8 cellular contexts compared by ENCODE assay signal in genomic region chr6:33118525-33119123, GRCh38. TPM values are rescaled to one million over a fixed set of nuclear protein-coding genes. Genes with fewer than 3 reads are reported as not detected.
DNase-seq lines count a peak whose midpoint lies in the region; ATAC-seq and TF ChIP-seq lines count a peak whose summit lies in the region.

No MANE protein-coding gene starts in this region.

- in situ Hi-C loops in KBM-7 (cut with MboI; ENCODE audit: low pct_unique_long_range_greater_than_20kb, low sequenced_read_pairs), result no loop called here
- in situ Hi-C loops in Panc1 (cut with HindIII; ENCODE audit: low pct_unique_long_range_greater_than_20kb, low sequenced_read_pairs), result no loop called here

- ATAC-seq in Panc1 (peak; percentile 46; the same call in 1 of the 2 replicates), mucosa of descending colon (peak; percentile 67)
- ATAC-seq in effector memory CD8-positive, alpha-beta T cell (replicated peaks), result peak; percentile 81

- H3K36me3 Mint-ChIP-seq in effector memory CD8-positive, alpha-beta T cell (ENCODE audit: insufficient read depth), result no peaks in the 10 kb centered on the region

- H3K27me3 ChIP-seq in DOHH2 (ENCODE audit: control insufficient read depth, low read length) (peaks cover 12% of the 10 kb centered on the region), Panc1 (ENCODE audit: control insufficient read depth, insufficient read depth, low read length) (peaks cover 23% of the 10 kb centered on the region)

- H3K4me1 ChIP-seq in DOHH2 (ENCODE audit: control insufficient read depth, low read length) (peaks cover 21% of the 10 kb centered on the region), Panc1 (ENCODE audit: control insufficient read depth, insufficient read depth, low read length) (peaks cover 5% of the 10 kb centered on the region; the same call in 1 of the 2 replicates), mucosa of descending colon (ENCODE audit: low read depth) (no peaks in the 10 kb centered on the region)

- no peaks in the 10 kb centered on the region for H4K20me1 ChIP-seq in DOHH2 (ENCODE audit: control insufficient read depth, insufficient read depth, low read depth, low read length)

- H3K4me1 Mint-ChIP-seq in effector memory CD8-positive, alpha-beta T cell (ENCODE audit: low read depth in 2 of 2), result peaks cover 9 to 16% of the 10 kb centered on the region in 2 donors

- H3F3A ChIP-seq in DOHH2 (ENCODE audit: control insufficient read depth, insufficient read depth), result peaks cover 5% of the 10 kb centered on the region; the same call in 1 of the 2 replicates

- POLR2A ChIA-PET in Panc1 (lab: Charles Lee), result interaction anchor here (0.6 kb wide), 1 partner anchor 11 kb away, joined by 3 read pairs; no protein-coding TSS in a partner anchor

- H3K79me2 ChIP-seq in DOHH2 (ENCODE audit: control insufficient read depth, low read length), result no peaks in the 10 kb centered on the region

- no peak overlapping the region for H3K27ac Mint-ChIP-seq in effector memory CD8-positive, alpha-beta T cell

- TF ChIP-seq CTCF in DOHH2 (IDR thresholded peaks at IDR 0.05; ENCODE audit: low read depth, low read length, poor library complexity, severe bottlenecking), result peak; percentile 64
- peak; percentile 79 for TF ChIP-seq CTCF in Panc1 (IDR thresholded peaks at IDR 0.05)
- TF ChIP-seq CTCF in mucosa of descending colon (IDR thresholded peaks at IDR 0.05), result peak; percentile 42

- CTCF ChIA-PET in Panc1 (lab: Charles Lee), result interaction anchor here (0.6 kb wide), 1 partner anchor 218 kb away, joined by 3 read pairs; no protein-coding TSS in a partner anchor

- intact Hi-C loops in Panc1 (cut with micrococcal nuclease; ENCODE audit: unreplicated experiment), result loop anchor here (2.0 kb wide), 1 partner anchor 130 kb away; no protein-coding TSS in a partner anchor
- intact Hi-C loops in mucosa of descending colon (cut with DNase I, micrococcal nuclease), result loop anchor here (5.0 to 10.0 kb wide), 2 partner anchors 126 to 129 kb away; no protein-coding TSS in a partner anchor

- no peak overlapping the region for H3K4me2 ChIP-seq in DOHH2 (ENCODE audit: low read length)

- H3K27ac ChIP-seq in DOHH2 (ENCODE audit: low read depth, low read length), result no peak overlapping the region
- H3K27ac ChIP-seq in Panc1 (ENCODE audit: low read length), result no peak overlapping the region

- peaks cover 0 to 2% of the 10 kb centered on the region in 2 donors for H3K9me3 Mint-ChIP-seq in effector memory CD8-positive, alpha-beta T cell

- H3K36me3 ChIP-seq in DOHH2 (ENCODE audit: control insufficient read depth, low read length) (no peaks in the 10 kb centered on the region), Panc1 (ENCODE audit: control insufficient read depth, insufficient read depth, low read length) (no peaks in the 10 kb centered on the region), mucosa of descending colon (ENCODE audit: low read depth) (no peaks in the 10 kb centered on the region)

- BruUV-seq in Panc1 (replicated peaks; lab: Mats Ljungman, UMichigan), result no TSS peak

- no peak overlapping the region for H3K4me3 Mint-ChIP-seq in effector memory CD8-positive, alpha-beta T cell

- peaks cover 56 to 70% of the 10 kb centered on the region in 2 donors for H3K27me3 Mint-ChIP-seq in effector memory CD8-positive, alpha-beta T cell

- H3K9me2 ChIP-seq in DOHH2 (replicated peaks; ENCODE audit: control insufficient read depth, low read length), result no peaks in the 10 kb centered on the region

- DNase-seq in KBM-7 (peak; percentile 58), Panc1 (ENCODE audit: low read depth, low spot score) (no peak), mucosa of descending colon (peak in 1 of 3 donors; percentile 66), GF-D8 (lab: John Stamatoyannopoulos, UW) (no peak), D341Med (ENCODE audit: low spot score) (no peak)
- peak; percentile 40 to 48 (median 42) for DNase-seq in effector memory CD8-positive, alpha-beta T cell
- DNase-seq in activated effector memory CD4-positive, alpha-beta T cell treated with Interleukin-2 at 50 U/mL for 16 hours, result no peak

- H3K9me3 ChIP-seq in DOHH2 (ENCODE audit: control insufficient read depth, insufficient read depth, low read length), result peaks cover 5% of the 10 kb centered on the region; the same call in 1 of the 2 replicates
- H3K9me3 ChIP-seq in Panc1 (ENCODE audit: control insufficient read depth, insufficient read depth, low read depth, low read length), result peaks cover 1% of the 10 kb centered on the region; the same call in 1 of the 2 replicates
- peaks cover 3% of the 10 kb centered on the region for H3K9me3 ChIP-seq in mucosa of descending colon

- H3K4me3 ChIP-seq in DOHH2 (ENCODE audit: low read length), result no peak overlapping the region
- H3K4me3 ChIP-seq in Panc1 (ENCODE audit: low read depth in 2 of 2, low read length in 2 of 2), result no peak overlapping the region
- H3K4me3 ChIP-seq in mucosa of descending colon, result no peak overlapping the region

RNA-seq across cellular contexts. Expression of gene HLA-DPB1, which starts 42.8 kb away (rescaled TPM):
- 0.64 TPM for total RNA-seq in Panc1 (2021; ENCODE audit: unreplicated experiment)
- not detected for polyA plus RNA-seq in Panc1 (2012; ENCODE audit: insufficient read length)
- total RNA-seq in mucosa of descending colon, result 10 to 100 TPM; 31.2 to 55.0 (median 51.2) TPM

RNA-seq across cellular contexts. Expression of gene HLA-DPA1, which starts 45.2 kb away (rescaled TPM):
- total RNA-seq in Panc1 (2021; ENCODE audit: unreplicated experiment) (0.69 TPM), mucosa of descending colon (10 to 100 TPM; 46.6 to 62.0 (median 49.9) TPM)
- polyA plus RNA-seq in Panc1 (2012; ENCODE audit: insufficient read length), result not detected

Comparison
In these comparisons a context has a peak if more than half of its experiments do, and no peak if none do; other contexts are left out.
1. DNase-seq: peak in KBM-7 (single experiment) and effector memory CD8-positive, alpha-beta T cell (3 of 3); none in Panc1 (single experiment), GF-D8 (single experiment), D341Med (single experiment) and activated effector memory CD4-positive, alpha-beta T cell treated with Interleukin-2 at 50 U/mL for 16 hours (single experiment).
2. RNA of gene HLA-DPB1, which starts 42.8 kb away (total RNA-seq): 31.2 to 55.0 TPM in mucosa of descending colon; 0.64 TPM in Panc1 (single experiment); every median in the first group is over 10 times any median in the second.
3. RNA of gene HLA-DPA1, which starts 45.2 kb away (total RNA-seq): 46.6 to 62.0 TPM in mucosa of descending colon; 0.69 TPM in Panc1 (single experiment); every median in the first group is over 10 times any median in the second.
4. Peak in every context shown above with its lines, with median percentiles within 50 percentile points of each other: CTCF ChIP-seq and ATAC-seq.